In genomic region chr6:90544085-90544484, GRCh38 we compare ENCODE assay signal across 12 cellular contexts.
"Had no signal": no experiment of that assay in that cellular context is flagged by ENCODE, and none has a peak within 500 bp of the region (broad histone marks: within the 10 kb centered on the region; RNA-seq: fewer than 3 reads in every experiment).

No MANE protein-coding gene starts in this region.

- H3K9me3 ChIP-seq: breast epithelium, tibial nerve had no signal

- H3K27ac ChIP-seq: breast epithelium, tibial nerve had no signal

- H3K36me3 ChIP-seq: breast epithelium had no signal

- DNase-seq: activated CD4-positive, alpha-beta T cell treated with anti-CD3 and anti-CD28 coated beads, Interleukin-2, amount 10 ng/mL, durations not matched to agents 7 days and 5 days; activated CD4-positive, CD25-positive, alpha-beta regulatory T cell; activated effector memory CD4-positive, alpha-beta T cell treated with Interleukin-2 at 50 U/mL for 16 hours; activated naive CD8-positive, alpha-beta T cell treated with anti-CD3 and anti-CD28 coated beads, Interleukin-2, amount 10 ng/mL, durations not matched to agents 7 days and 5 days; activated T-cell treated with anti-CD3 and anti-CD28 coated beads, Interleukin-2, amount 50 U/mL, for 1 hour; aorta; left colon; naive thymus-derived CD4-positive, alpha-beta T cell; retina had no signal

- H3K4me1 ChIP-seq: breast epithelium, tibial nerve had no signal

- H3K4me3 ChIP-seq: breast epithelium, lung, tibial nerve had no signal

- H3K27me3 ChIP-seq: breast epithelium, tibial nerve had no signal
